8 cellular contexts compared by ENCODE assay signal in genomic region chr21:26070822-26071425, GRCh38.
DNase-seq lines count a peak whose midpoint lies in the region; ATAC-seq and TF ChIP-seq lines count a peak whose summit lies in the region.

No MANE protein-coding gene starts in this region.

- no peaks in the 10 kb centered on the region for H3K27me3 ChIP-seq in stomach smooth muscle (ENCODE audit: control insufficient read depth in 1 of 2, insufficient read depth in 2 of 2, low read length in 2 of 2)

- peaks cover 43% of the 10 kb centered on the region for H3K4me1 Mint-ChIP-seq in activated T-cell treated with anti-CD3 and anti-CD28 coated beads, Interleukin-2, amount 50 U/mL, for 4 hours (ENCODE audit: low read depth)

- H3K27ac ChIP-seq in stomach smooth muscle (ENCODE audit: low read length), result no peak overlapping the region

- ATAC-seq in HG03432 (IDR thresholded peaks at IDR 0.05; ENCODE audit: unreplicated experiment) (peak; percentile 90), HG02938 (IDR thresholded peaks at IDR 0.05; ENCODE audit: unreplicated experiment) (no peak), GM21526 (IDR thresholded peaks at IDR 0.05; ENCODE audit: low FRiP score, unreplicated experiment) (no peak)
- ATAC-seq in activated T-cell treated with anti-CD3 and anti-CD28 coated beads, Interleukin-2, amount 50 U/mL, for 4 hours, result peak; percentile 64 to 68

- H3K27me3 Mint-ChIP-seq in activated T-cell treated with anti-CD3 and anti-CD28 coated beads, Interleukin-2, amount 50 U/mL, for 4 hours (ENCODE audit: low read depth), result no peaks in the 10 kb centered on the region

- no peaks in the 10 kb centered on the region for H3K36me3 ChIP-seq in stomach smooth muscle (ENCODE audit: control insufficient read depth in 2 of 2, insufficient read depth in 2 of 2, low read length in 2 of 2)

- peaks cover 3% of the 10 kb centered on the region for H3K4me1 ChIP-seq in stomach smooth muscle (ENCODE audit: control insufficient read depth, insufficient read depth, low read length)

- no peak for TF ChIP-seq CTCF in GM12865 (IDR thresholded peaks at IDR 0.05; ENCODE audit: insufficient read depth, low read depth, low read length, missing control alignments)

- H3K4me3 ChIP-seq in GM12865 (ENCODE audit: low read depth, low read length), result peak overlapping the region; percentile 2; the same call in 1 of the 2 replicates
- H3K4me3 ChIP-seq in stomach smooth muscle (ENCODE audit: low read length in 2 of 2), result peak overlapping the region; percentile 27 to 30

- no peaks in the 10 kb centered on the region for H3K9me3 Mint-ChIP-seq in activated T-cell treated with anti-CD3 and anti-CD28 coated beads, Interleukin-2, amount 50 U/mL, for 4 hours

- peak; percentile 57 for DNase-seq in GM12865 (ENCODE audit: low read depth)
- DNase-seq in activated T-cell treated with anti-CD3 and anti-CD28 coated beads, Interleukin-2, amount 50 U/mL, for 4 hours, result no peak
- peak; percentile 44 for DNase-seq in hepatic stellate cell (ENCODE audit: low spot score)
- no peak for DNase-seq in epidermal melanocyte (ENCODE audit: insufficient read length, low spot score)

- H3K9ac ChIP-seq in stomach smooth muscle (ENCODE audit: low read length in 2 of 2), result no peak overlapping the region

- peak overlapping the region; percentile 56 for H3K4me3 Mint-ChIP-seq in activated T-cell treated with anti-CD3 and anti-CD28 coated beads, Interleukin-2, amount 50 U/mL, for 4 hours

- no peaks in the 10 kb centered on the region for H3K9me3 ChIP-seq in stomach smooth muscle (ENCODE audit: control insufficient read depth in 2 of 2, low read length in 2 of 2)

- no peaks in the 10 kb centered on the region for H3K36me3 Mint-ChIP-seq in activated T-cell treated with anti-CD3 and anti-CD28 coated beads, Interleukin-2, amount 50 U/mL, for 4 hours (ENCODE audit: insufficient read depth)

Comparison
In these comparisons a context has a peak if more than half of its experiments do, and no peak if none do; other contexts are left out.
1. DNase-seq: peak in GM12865 (single experiment) and hepatic stellate cell (single experiment); none in activated T-cell treated with anti-CD3 and anti-CD28 coated beads, Interleukin-2, amount 50 U/mL, for 4 hours (single experiment) and epidermal melanocyte (single experiment).
2. ATAC-seq: peak in HG03432 (single experiment) and activated T-cell treated with anti-CD3 and anti-CD28 coated beads, Interleukin-2, amount 50 U/mL, for 4 hours (2 of 2); none in HG02938 (single experiment) and GM21526 (single experiment).